ENCODE assay signal across 8 cellular contexts in the genomic region with DNA sequence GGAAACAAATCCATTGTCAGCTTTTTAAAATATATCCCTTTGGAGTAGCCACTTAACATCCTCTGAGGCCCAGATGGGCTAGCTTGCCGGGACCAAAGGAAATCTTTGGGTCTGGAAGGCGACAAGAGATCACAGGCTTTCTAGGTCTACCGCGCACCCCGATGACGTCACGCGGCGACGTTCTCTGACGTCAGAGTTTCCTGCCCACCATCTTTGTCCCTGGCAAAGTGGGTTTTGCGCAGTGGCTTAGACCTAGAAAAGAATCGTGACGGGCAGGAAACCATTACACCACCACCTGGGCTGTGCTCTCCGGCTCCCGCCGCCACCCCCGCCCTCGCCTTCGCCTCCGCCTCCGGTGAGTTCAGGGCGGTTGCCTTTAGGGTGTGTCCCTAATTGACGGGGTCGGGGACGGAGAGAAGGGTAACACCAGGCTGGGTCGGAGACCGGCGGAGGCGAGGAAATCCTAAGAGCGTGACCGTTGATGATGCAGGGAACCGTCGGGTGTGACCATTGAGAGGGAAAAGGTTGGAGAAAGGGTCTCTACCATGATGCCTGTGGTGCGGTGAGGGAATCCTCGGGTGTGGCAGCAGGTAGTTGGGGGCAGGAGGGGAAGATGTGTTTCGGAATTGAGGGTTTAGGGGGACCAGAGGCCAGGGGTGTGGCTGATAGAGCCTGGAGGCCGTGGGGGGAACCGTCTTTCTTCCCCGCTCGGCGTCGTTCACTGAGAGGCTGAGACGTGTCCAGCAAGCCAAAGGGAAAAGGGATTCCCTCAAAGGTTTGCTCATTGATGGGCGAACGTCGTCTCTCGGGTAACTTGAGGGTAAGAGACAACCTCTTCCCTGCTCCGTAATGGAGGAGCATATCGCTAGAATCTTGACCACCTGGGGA. TPM values are rescaled to one million over a fixed set of nuclear protein-coding genes. Genes with fewer than 3 reads are reported as not detected.
DNase-seq lines count a peak whose midpoint lies in the region; ATAC-seq, FAIRE-seq and TF ChIP-seq lines count a peak whose summit lies in the region.

A gene (plus strand): TSS at position 249 of the 888 bp plus-strand sequence. CDS start 6,709 bp downstream, outside the sequence.

- TF ChIP-seq POLR2A in esophagus squamous epithelium (IDR thresholded peaks at IDR 0.05) = peak in 3 of 4 donors; percentile 62 to 66 (median 65)

- H3K27me3 Mint-ChIP-seq in activated T-cell treated with anti-CD3 and anti-CD28 coated beads, Interleukin-2, amount 50 U/mL, for 72 hours (ENCODE audit: low read depth) = no peaks in the 10 kb centered on the region

- H3K27ac Mint-ChIP-seq in activated T-cell treated with anti-CD3 and anti-CD28 coated beads, Interleukin-2, amount 50 U/mL, for 72 hours = peak within 1 kb of the TSS; percentile 92

- TF ChIP-seq CTCF in esophagus squamous epithelium (IDR thresholded peaks at IDR 0.05) = peak in 3 of 6 experiments; percentile 17 to 41 (median 25)

- intact Hi-C loops in esophagus squamous epithelium (cut with DNase I) = no loop called here

- peak within 1 kb of the TSS; percentile 91 to 94 for H3K4me3 Mint-ChIP-seq in activated T-cell treated with anti-CD3 and anti-CD28 coated beads, Interleukin-2, amount 50 U/mL, for 72 hours

- peaks cover 10 to 49% (median 23%) of the 10 kb centered on the region in 3 donors for H3K4me1 ChIP-seq in esophagus squamous epithelium

- no peaks in the 10 kb centered on the region for H3K36me3 ChIP-seq in KOPT-K1 (ENCODE audit: insufficient read depth, low read length)
- no peaks in the 10 kb centered on the region for H3K36me3 ChIP-seq in esophagus squamous epithelium

- H3K4me1 Mint-ChIP-seq in activated T-cell treated with anti-CD3 and anti-CD28 coated beads, Interleukin-2, amount 50 U/mL, for 72 hours (ENCODE audit: low read depth) = peaks cover 39% of the 10 kb centered on the region

- no peaks in the 10 kb centered on the region for H3K9me3 Mint-ChIP-seq in activated T-cell treated with anti-CD3 and anti-CD28 coated beads, Interleukin-2, amount 50 U/mL, for 72 hours

- peaks cover 0 to 27% (median 0%) of the 10 kb centered on the region in 4 donors for H3K27me3 ChIP-seq in esophagus squamous epithelium

- 0 to 1% methylated on average over 31 to 34 of the region's 50 CpGs for WGBS in esophagus squamous epithelium, 2 donors

- peaks cover 4 to 7% of the 10 kb centered on the region in 2 donors for H3K36me3 Mint-ChIP-seq in activated T-cell treated with anti-CD3 and anti-CD28 coated beads, Interleukin-2, amount 50 U/mL, for 72 hours (ENCODE audit: insufficient read depth in 2 of 2)

- H3K4me3 ChIP-seq in esophagus squamous epithelium = peak within 1 kb of the TSS; percentile 59 to 86 (median 74)

- peak within 1 kb of the TSS; percentile 87 for H3K27ac ChIP-seq in KOPT-K1 (ENCODE audit: low read depth, low read length, poor library complexity, severe bottlenecking)
- peak within 1 kb of the TSS; percentile 88 to 95 (median 90) for H3K27ac ChIP-seq in esophagus squamous epithelium

- DNase-seq in DMS53 treated with DMSO at 0.1 percent for 48 hours (lab: John Stamatoyannopoulos, UW; ENCODE audit: unreplicated experiment) (peak; percentile 66), RCC 7860 (ENCODE audit: low spot score) (peak; percentile 83), esophagus squamous epithelium (lab: John Stamatoyannopoulos, UW) (peak; percentile 52), myocyte (ENCODE audit: low read depth) (peak; percentile 97)
- peak; percentile 94 to 98 for DNase-seq in activated T-cell treated with anti-CD3 and anti-CD28 coated beads, Interleukin-2, amount 50 U/mL, for 72 hours
- peak; percentile 90 to 93 for DNase-seq in stimulated activated CD8-positive, alpha-beta memory T cell treated with anti-CD3 and anti-CD28 coated beads, Interleukin-7, amount 100 ng/mL, for 48 hours (ENCODE audit: extremely low read depth in 1 of 2, low read depth in 1 of 2)

- H3K9me3 ChIP-seq in KOPT-K1 (ENCODE audit: insufficient read depth, low read length, poor library complexity, severe bottlenecking) = no peaks in the 10 kb centered on the region
- H3K9me3 ChIP-seq in esophagus squamous epithelium = no peaks in the 10 kb centered on the region

- peak; percentile 74 for ATAC-seq in GM21737 (IDR thresholded peaks at IDR 0.05; ENCODE audit: unreplicated experiment)
- peak; percentile 97 to 99 for ATAC-seq in activated T-cell treated with anti-CD3 and anti-CD28 coated beads, Interleukin-2, amount 50 U/mL, for 72 hours (replicated peaks in 1 of 2)

- peak; percentile 49 for FAIRE-seq in RCC 7860 (lab: Jason Lieb, UNC)

RNA-seq across cellular contexts. Expression of the gene that starts here (rescaled TPM):
- total RNA-seq in activated T-cell treated with anti-CD3 and anti-CD28 coated beads, Interleukin-2, amount 50 U/mL, for 72 hours = 100 to 1,000 TPM; 167 to 179 TPM
- total RNA-seq in esophagus squamous epithelium (10 to 100 TPM in 3 of 4 donors, 1 to 10 TPM in 1; 9.7 to 99.4 (median 37.4) TPM), myocyte (47.0 and 52.6 TPM in 2 replicates)
- 103 TPM for polyA plus RNA-seq in myocyte (2012)

Comparison
In these comparisons a context has a peak if more than half of its experiments do, and no peak if none do; other contexts are left out.
1. Peak in every context shown above with its lines: DNase-seq, ATAC-seq, H3K4me3 ChIP-seq and H3K27ac ChIP-seq.